In the genomic region with DNA sequence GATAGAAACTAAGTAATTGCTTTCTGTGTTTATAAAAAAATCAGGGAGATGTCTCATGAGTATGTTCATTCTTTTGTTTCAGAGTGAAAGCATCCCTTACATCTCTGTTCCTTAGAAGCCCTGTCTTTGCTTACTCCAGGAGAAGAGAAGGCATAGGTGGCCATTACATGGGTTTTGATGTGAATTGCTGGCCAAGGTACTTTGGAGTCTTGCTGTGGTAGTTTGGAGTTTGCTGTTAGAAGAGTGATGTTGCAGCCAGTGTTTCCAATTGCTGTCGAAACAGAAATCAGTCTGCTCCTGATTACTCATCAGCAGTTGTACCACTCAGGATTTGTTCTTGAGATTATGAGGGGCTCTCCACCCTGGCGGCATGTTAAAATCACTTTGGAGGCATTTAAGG, we compare ENCODE assay signal across 29 cellular contexts.
"Had no signal": no experiment of that assay in that cellular context is flagged by ENCODE, and none has a peak within 500 bp of the region (broad histone marks: within the 10 kb centered on the region; RNA-seq: fewer than 3 reads in every experiment).

No MANE protein-coding gene starts in this region.

- H3K36me3 Mint-ChIP-seq: natural killer cell; stimulated activated effector memory CD8-positive, alpha-beta T cell treated with anti-CD3 and anti-CD28 coated beads, Interleukin-12 subunit alpha, Interleukin-12 subunit beta, amount 100 ng/mL, for 72 hours; type B pancreatic cell had no signal

- FAIRE-seq: small intestine had no signal

- H3K27me3 Mint-ChIP-seq: stimulated activated naive CD8-positive, alpha-beta T cell treated with anti-CD3 and anti-CD28 coated beads, Interleukin-15, amount 100 ng/mL, for 72 hours; type B pancreatic cell had no signal

- H3K27ac ChIP-seq: neural progenitor cell, ovary, parathyroid adenoma, psoas muscle, right lobe of liver, sigmoid colon, suprapubic skin, testis, tibial artery, transverse colon, upper lobe of right lung, uterus had no signal

- H3K9me3 Mint-ChIP-seq: natural killer cell had no signal

- H3K4me3 ChIP-seq: neural progenitor cell, ovary, psoas muscle, right lobe of liver, sigmoid colon, suprapubic skin, testis, tibial artery, transverse colon, upper lobe of right lung, uterus had no signal

- H3K4me1 Mint-ChIP-seq: natural killer cell; nephron; stimulated activated effector memory CD8-positive, alpha-beta T cell treated with anti-CD3 and anti-CD28 coated beads, Interleukin-12 subunit alpha, Interleukin-12 subunit beta, amount 100 ng/mL, for 72 hours; stimulated activated naive CD8-positive, alpha-beta T cell treated with anti-CD3 and anti-CD28 coated beads, Interleukin-15, amount 100 ng/mL, for 72 hours had no signal

- ATAC-seq: natural killer cell; psoas muscle; right cardiac atrium; right lobe of liver; stimulated activated effector memory CD8-positive, alpha-beta T cell treated with anti-CD3 and anti-CD28 coated beads, Interleukin-12 subunit alpha, Interleukin-12 subunit beta, amount 100 ng/mL, for 72 hours; stimulated activated naive CD8-positive, alpha-beta T cell treated with anti-CD3 and anti-CD28 coated beads, Interleukin-15, amount 100 ng/mL, for 72 hours; stimulated activated naive CD8-positive, alpha-beta T cell treated with anti-CD3 and anti-CD28 coated beads, Interleukin-15, Interleukin-2, amounts not matched to agents 100 U/mL and 50 U/mL, for 24 hours; upper lobe of right lung had no signal

- H3K27ac Mint-ChIP-seq: natural killer cell; nephron; progenitor cell of endocrine pancreas; stimulated activated effector memory CD8-positive, alpha-beta T cell treated with anti-CD3 and anti-CD28 coated beads, Interleukin-12 subunit alpha, Interleukin-12 subunit beta, amount 100 ng/mL, for 72 hours; stimulated activated naive CD8-positive, alpha-beta T cell treated with anti-CD3 and anti-CD28 coated beads, Interleukin-15, amount 100 ng/mL, for 72 hours; type B pancreatic cell had no signal

- H3K4me3 Mint-ChIP-seq: natural killer cell; nephron; neural progenitor cell; stimulated activated effector memory CD8-positive, alpha-beta T cell treated with anti-CD3 and anti-CD28 coated beads, Interleukin-12 subunit alpha, Interleukin-12 subunit beta, amount 100 ng/mL, for 72 hours; stimulated activated naive CD8-positive, alpha-beta T cell treated with anti-CD3 and anti-CD28 coated beads, Interleukin-15, amount 100 ng/mL, for 72 hours; type B pancreatic cell had no signal

- DNase-seq: natural killer cell; occipital lobe; ovary; posterior cingulate gyrus; psoas muscle; right cardiac atrium; right lobe of liver; sigmoid colon; small intestine; stimulated activated CD4-positive, alpha-beta T cell treated with anti-CD3 and anti-CD28 coated beads, Interleukin-15, amount 100 ng/mL, for 24 hours; stimulated activated CD4-positive, alpha-beta T cell treated with anti-CD3 and anti-CD28 coated beads, Interleukin-2, amount 100 ng/mL, for 24 hours; stimulated activated CD4-positive, alpha-beta T cell treated with anti-CD3 and anti-CD28 coated beads, Interleukin-2, amount 100 ng/mL, for 48 hours; stimulated activated CD4-positive, alpha-beta T cell treated with anti-CD3 and anti-CD28 coated beads, Interleukin-4, amount 100 ng/mL, for 24 hours; stimulated activated naive CD4-positive, alpha-beta T cell; stimulated activated naive CD8-positive, alpha-beta T cell treated with anti-CD3 and anti-CD28 coated beads, Interleukin-15, amount 100 ng/mL, for 72 hours; stimulated activated naive CD8-positive, alpha-beta T cell treated with anti-CD3 and anti-CD28 coated beads, Interleukin-15, Interleukin-2, amounts not matched to agents 100 U/mL and 50 U/mL, for 24 hours; substantia nigra; testis; tibial artery; transverse colon; upper lobe of right lung; uterus had no signal
